ENCODE assay signal across 24 cellular contexts in the genomic region with DNA sequence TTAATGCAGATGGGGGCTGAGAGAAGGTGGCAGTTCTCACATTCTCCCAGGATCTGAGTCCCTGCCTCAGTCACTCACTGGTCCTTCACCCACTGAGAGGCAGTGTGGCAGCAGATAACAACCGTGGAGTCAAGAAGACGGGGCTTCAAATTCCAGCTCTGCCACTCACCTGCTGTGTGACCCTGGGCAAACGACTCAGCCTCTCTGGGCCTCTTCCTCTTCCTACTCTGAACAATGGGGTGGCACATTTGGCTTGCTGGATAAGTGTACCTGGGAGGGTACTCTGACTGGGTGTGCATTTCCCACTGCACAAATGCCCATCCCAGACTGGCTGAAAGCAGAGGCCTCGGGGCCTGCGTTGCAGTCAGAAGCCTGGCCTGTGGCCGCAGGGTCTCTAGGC. TPM values are rescaled to one million over a fixed set of nuclear protein-coding genes. Genes with fewer than 3 reads are reported as not detected.
DNase-seq lines count a peak whose midpoint lies in the region; ATAC-seq, FAIRE-seq and TF ChIP-seq lines count a peak whose summit lies in the region.
"Had no signal": no experiment of that assay in that cellular context is flagged by ENCODE, and none has a peak within 500 bp of the region (broad histone marks: within the 10 kb centered on the region; RNA-seq: fewer than 3 reads in every experiment).

No MANE protein-coding gene starts in this region.

- H3K27ac Mint-ChIP-seq in memory B cell = peak overlapping the region; percentile 95
- H3K27ac Mint-ChIP-seq: CD4-positive, alpha-beta T cell had no signal

- H2AFZ ChIP-seq in HepG2 (ENCODE audit: low read length) = no peak overlapping the region
- peak overlapping the region; percentile 24; the same call in 1 of the 2 replicates for H2AFZ ChIP-seq in OCI-LY7 (ENCODE audit: low read length)
- H2AFZ ChIP-seq: PC-9 had no signal

- FAIRE-seq in HepG2 (lab: Jason Lieb, UNC) = no peak
- FAIRE-seq: H1 had no signal

- peak overlapping the region; percentile 59 for H3K4me3 Mint-ChIP-seq in memory B cell
- H3K4me3 Mint-ChIP-seq: CD4-positive, alpha-beta T cell had no signal

- 96% methylated on average over 3 of the region's 6 CpGs for WGBS in HepG2 (ENCODE audit: low lambda C conversion rate)
- 79% methylated on average over 2 of the region's 6 CpGs for WGBS in right lobe of liver (ENCODE audit: insufficient coverage, low coverage, low lambda C conversion rate, missing lambda C conversion rate)

- H3K4me1 ChIP-seq in HepG2 (ENCODE audit: insufficient read depth, low read length) (no peaks in the 10 kb centered on the region), right lobe of liver (peaks cover 0 to 7% (median 0%) of the 10 kb centered on the region in 4 donors), OCI-LY7 (ENCODE audit: insufficient read depth, low read length, poor library complexity, severe bottlenecking) (peaks cover 91% of the 10 kb centered on the region)

- TF ChIP-seq EP300 in HepG2 (IDR thresholded peaks at IDR 0.05; ENCODE audit: low read depth in 2 of 2, low read length in 2 of 2) (no peak), HepG2 (CRISPR knock-in tag; IDR thresholded peaks at IDR 0.05; ENCODE audit: borderline replicate concordance) (no peak)

- H3K27ac ChIP-seq in HepG2 (ENCODE audit: extremely low read length, insufficient read depth, low read length) = no peak overlapping the region
- no peak overlapping the region for H3K27ac ChIP-seq in right lobe of liver
- peak overlapping the region; percentile 87 for H3K27ac ChIP-seq in OCI-LY7 (ENCODE audit: low read depth, low read length, poor library complexity, severe bottlenecking)
- H3K27ac ChIP-seq: PC-9, SK-N-MC had no signal

- peaks cover 0 to 5% of the 10 kb centered on the region in 2 experiments; a peak in 2 of 5 replicates for H3K36me3 ChIP-seq in HepG2 (replicated peaks in 1 of 2; ENCODE audit: control insufficient read depth in 1 of 2, insufficient read depth in 2 of 2, low read length in 2 of 2)
- no peaks in the 10 kb centered on the region for H3K36me3 ChIP-seq in right lobe of liver
- H3K36me3 ChIP-seq in OCI-LY7 (ENCODE audit: insufficient read depth, low read length) = no peaks in the 10 kb centered on the region
- H3K36me3 ChIP-seq: MG63 had no signal

- TF ChIP-seq RAD21 in HepG2 (CRISPR knock-in tag; IDR thresholded peaks at IDR 0.05) = no peak

- H3K36me3 Mint-ChIP-seq in memory B cell = no peaks in the 10 kb centered on the region

- no peak for TF ChIP-seq CTCF in HepG2 (CRISPR knock-in tag; IDR thresholded peaks at IDR 0.05)
- no peak for TF ChIP-seq CTCF in right lobe of liver (IDR thresholded peaks at IDR 0.05)
- TF ChIP-seq CTCF in OCI-LY7 (conservative IDR thresholded peaks at IDR 0.05; ENCODE audit: low read length) = no peak

- no peaks in the 10 kb centered on the region for H3K9me2 ChIP-seq in OCI-LY7 (ENCODE audit: insufficient read depth, low read length)

- ATAC-seq in HepG2 (no peak), right lobe of liver (no peak), memory B cell (ENCODE audit: low read depth) (no peak), GM21737 (IDR thresholded peaks at IDR 0.05; ENCODE audit: unreplicated experiment) (no peak)
- ATAC-seq: HCT116 had no signal

- TF ChIP-seq POLR2A in HepG2 (IDR thresholded peaks at IDR 0.05; ENCODE audit: insufficient read depth in 1 of 2, low read depth in 2 of 2, low read length in 2 of 2) (no peak), right lobe of liver (IDR thresholded peaks at IDR 0.05) (no peak)

- H3K4me3 ChIP-seq in HepG2 (replicated peaks in 1 of 3; ENCODE audit: insufficient read depth in 1 of 3, low read depth in 2 of 3, low read length in 3 of 3) (no peak overlapping the region), right lobe of liver (no peak overlapping the region), OCI-LY7 (ENCODE audit: low read depth, low read length, poor library complexity, severe bottlenecking) (peak overlapping the region; percentile 21)
- H3K4me3 ChIP-seq: MG63, PC-9, SK-N-MC had no signal

- H4K20me1 ChIP-seq in HepG2 (ENCODE audit: insufficient read depth, low read length) (peaks cover 4% of the 10 kb centered on the region; the same call in 1 of the 2 replicates), OCI-LY7 (ENCODE audit: insufficient read depth, low read length) (no peaks in the 10 kb centered on the region)

- H3K27me3 Mint-ChIP-seq in memory B cell = no peaks in the 10 kb centered on the region
- H3K27me3 Mint-ChIP-seq: CD4-positive, alpha-beta T cell had no signal

- no peak overlapping the region for H3K9ac ChIP-seq in HepG2 (ENCODE audit: insufficient read depth, low read depth, low read length)

- BruUV-seq in HepG2 (replicated peaks; lab: Mats Ljungman, UMichigan) = no TSS peak
- BruUV-seq in OCI-LY7 (replicated peaks; lab: Mats Ljungman, UMichigan) = no TSS peak

- intact Hi-C loops in HepG2 (cut with micrococcal nuclease; ENCODE audit: unreplicated experiment) = no loop called here
- intact Hi-C loops in right lobe of liver (cut with DNase I) = no loop called here
- intact Hi-C loops in OCI-LY7 (cut with micrococcal nuclease; ENCODE audit: unreplicated experiment) = no loop called here

- POLR2A ChIA-PET in HepG2 (lab: Yijun Ruan, JAX) (no interaction called here), OCI-LY7 (lab: Charles Lee) (interaction anchor here (0.9 to 2.3 kb wide), 4 partner anchors 12 to 102 kb away, joined by 3 to 19 read pairs (median 7); no protein-coding TSS in a partner anchor)

- no peak for DNase-seq in HepG2 (ENCODE audit: low spot score)
- DNase-seq in right lobe of liver = no peak
- no peak for DNase-seq in OCI-LY7 (ENCODE audit: low spot score)
- no peak for DNase-seq in memory B cell (ENCODE audit: low spot score in 2 of 2)
- DNase-seq in mucosa of gallbladder (ENCODE audit: low spot score) = no peak
- DNase-seq in GM19240 (ENCODE audit: insufficient read length, low spot score) = no peak
- DNase-seq in C1 segment of cervical spinal cord (lab: John Stamatoyannopoulos, UW) = no peak
- DNase-seq: CD4-positive, alpha-beta T cell; COR-L47; DMS 273 treated with DMSO at 0.1 percent for 48 hours; DMS79 treated with DMSO at 0.1 percent for 48 hours; MG63; NCI-H1417; NCI-H1694 treated with DMSO at 0.1 percent for 48 hours; NCI-H2081 treated with DMSO at 0.1 percent for 48 hours; NCI-H2171 treated with DMSO at 0.1 percent for 48 hours; NCI-H446; NCI-H526; PC-9; SHP77 treated with DMSO at 0.1 percent for 48 hours had no signal

- no peaks in the 10 kb centered on the region for H3K9me3 ChIP-seq in HepG2 (ENCODE audit: low read length)
- no peaks in the 10 kb centered on the region for H3K9me3 ChIP-seq in right lobe of liver
- H3K9me3 ChIP-seq in OCI-LY7 (ENCODE audit: low read length) = no peaks in the 10 kb centered on the region
- H3K9me3 ChIP-seq: MG63 had no signal

- in situ Hi-C loops in HepG2 (cut with HindIII; ENCODE audit: extremely low pct_ligation_motif_present, low pct_unique_long_range_greater_than_20kb) = no loop called here

- H3K27me3 ChIP-seq in HepG2 (ENCODE audit: control insufficient read depth in 1 of 2, insufficient read depth in 2 of 2, low read length in 2 of 2) (no peaks in the 10 kb centered on the region), right lobe of liver (no peaks in the 10 kb centered on the region)
- H3K27me3 ChIP-seq: MG63 had no signal

- H3K4me2 ChIP-seq in HepG2 (ENCODE audit: low read depth, low read length) = no peak overlapping the region
- H3K4me2 ChIP-seq in OCI-LY7 (ENCODE audit: low read length) = peak overlapping the region; percentile 67
- H3K4me2 ChIP-seq: PC-9 had no signal

- H3K79me2 ChIP-seq in HepG2 (ENCODE audit: insufficient read depth, low read length) (no peaks in the 10 kb centered on the region), OCI-LY7 (ENCODE audit: insufficient read depth, low read depth, low read length) (no peaks in the 10 kb centered on the region)

- no peaks in the 10 kb centered on the region for H3K9me3 Mint-ChIP-seq in memory B cell
- H3K9me3 Mint-ChIP-seq: CD4-positive, alpha-beta T cell had no signal

- peaks cover 66% of the 10 kb centered on the region for H3K4me1 Mint-ChIP-seq in memory B cell

- CTCF ChIA-PET in HepG2 (lab: Yijun Ruan, JAX; ENCODE audit: low intra/inter-chr PET ratio, low total read pairs) = no interaction called here
- CTCF ChIA-PET in OCI-LY7 (lab: Charles Lee; ENCODE audit: unreplicated experiment) = interaction anchor here (1.2 kb wide), 1 partner anchor 9 kb away, joined by 5 read pairs; no protein-coding TSS in a partner anchor

RNA-seq across cellular contexts. Expression of a gene that starts 10.0 kb away (rescaled TPM):
- total RNA-seq in HepG2 (2016; rRNA removed; fragmentation: Illumina TruSeq; extraction: Trizol) = 17.4 and 24.2 TPM in 2 replicates
- 12.3 and 12.9 TPM in 2 replicates for total RNA-seq in HepG2 (2016; cell fraction: cytosol; rRNA removed; fragmentation: Illumina TruSeq; extraction: Trizol; ENCODE audit: low read depth)
- 17.6 and 20.3 TPM in 2 replicates for total RNA-seq in HepG2 (2016; cell fraction: insoluble cytoplasmic fraction; rRNA removed; fragmentation: Illumina TruSeq; extraction: Trizol)
- 25.6 and 28.9 TPM in 2 replicates for total RNA-seq in HepG2 (2016; cell fraction: membrane; rRNA removed; fragmentation: Illumina TruSeq; extraction: Trizol)
- total RNA-seq in HepG2 (2016; cell fraction: nucleus; rRNA removed; fragmentation: Illumina TruSeq; extraction: Trizol) = 26.8 and 29.4 TPM in 2 replicates
- polyA plus RNA-seq in HepG2 (2011; rRNA removed) = 20.2 and 24.5 TPM in 2 replicates
- 11.4 and 12.7 TPM in 2 replicates for polyA plus RNA-seq in HepG2 (2011; cell fraction: cytosol; rRNA removed)
- 77.1 and 100 TPM in 2 replicates for polyA plus RNA-seq in HepG2 (2011; cell fraction: nucleus; rRNA removed)
- polyA plus RNA-seq in HepG2 (2012) = 40.4 and 47.7 TPM in 2 replicates
- polyA plus RNA-seq in HepG2 (2016; cell fraction: cytosol; fragmentation: Illumina TruSeq; extraction: Trizol; ENCODE audit: low read depth) = 3.1 and 3.4 TPM in 2 replicates
- 23.2 and 33.8 TPM in 2 replicates for polyA plus RNA-seq in HepG2 (2016; cell fraction: insoluble cytoplasmic fraction; fragmentation: Illumina TruSeq; extraction: Trizol; ENCODE audit: low read depth)
- 13.5 and 17.5 TPM in 2 replicates for polyA plus RNA-seq in HepG2 (2016; cell fraction: membrane; fragmentation: Illumina TruSeq; extraction: Trizol; ENCODE audit: low read depth)
- 57.5 and 60.4 TPM in 2 replicates for polyA plus RNA-seq in HepG2 (2016; cell fraction: nucleus; fragmentation: Illumina TruSeq; extraction: Trizol; ENCODE audit: insufficient read depth, low read depth)
- 6.5 and 33.0 TPM in 2 replicates for polyA minus RNA-seq in HepG2 (2011; rRNA and poly(A)+ RNA removed; ENCODE audit: low replicate concordance)
- 25.6 and 30.7 TPM in 2 replicates for polyA minus RNA-seq in HepG2 (2011; cell fraction: cytosol; rRNA and poly(A)+ RNA removed)
- polyA minus RNA-seq in HepG2 (2011; cell fraction: nucleus; rRNA and poly(A)+ RNA removed) = 49.3 and 52.3 TPM in 2 replicates
- total RNA-seq in right lobe of liver = 10 to 100 TPM; 32.1 to 61.3 (median 48.9) TPM
- 24.3 and 25.2 TPM in 2 replicates for total RNA-seq in OCI-LY7 (2014; rRNA removed; shearing (Covaris generic))
- total RNA-seq in OCI-LY7 (2022) = 56.3 and 70.1 TPM in 2 replicates
- 49.8 TPM for total RNA-seq in mucosa of gallbladder
